24 cellular contexts compared by ENCODE assay signal in the genomic region with DNA sequence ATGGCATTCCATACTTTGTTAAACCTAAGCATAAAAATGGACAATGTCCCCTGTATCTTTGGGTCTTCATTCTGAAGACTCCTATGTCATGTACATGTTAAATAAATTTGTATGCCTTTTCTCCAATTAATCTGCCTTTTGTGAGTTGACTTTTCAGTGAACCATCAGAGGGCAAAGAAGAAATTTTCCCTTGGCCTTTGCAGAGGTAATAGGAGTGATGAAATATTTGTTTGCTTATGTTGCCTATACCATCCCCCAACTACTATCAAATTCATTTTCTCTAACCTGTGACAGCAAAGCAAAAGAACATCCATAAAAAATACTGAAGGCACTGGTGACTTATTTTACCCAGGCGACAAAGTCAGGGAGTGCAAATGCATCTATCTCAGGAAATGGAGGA. TPM values are rescaled to one million over a fixed set of nuclear protein-coding genes. Genes with fewer than 3 reads are reported as not detected.
DNase-seq lines count a peak whose midpoint lies in the region; ATAC-seq and TF ChIP-seq lines count a peak whose summit lies in the region.
"Had no signal": no experiment of that assay in that cellular context is flagged by ENCODE, and none has a peak within 500 bp of the region (broad histone marks: within the 10 kb centered on the region; RNA-seq: fewer than 3 reads in every experiment).

No MANE protein-coding gene starts in this region.

- peaks cover 8% of the 10 kb centered on the region for H3K4me1 Mint-ChIP-seq in activated CD4-positive, alpha-beta memory T cell treated with anti-CD3 and anti-CD28 coated beads for 36 hours (ENCODE audit: low read depth)
- H3K4me1 Mint-ChIP-seq in activated CD4-positive, alpha-beta memory T cell treated with anti-CD3 and anti-CD28 coated beads, Interleukin-2, amount 10 ng/mL, durations not matched to agents 7 days and 5 days, result no peaks in the 10 kb centered on the region

- BruUV-seq in OCI-LY7 (replicated peaks; lab: Mats Ljungman, UMichigan), result TSS peak; percentile 55

- no peaks in the 10 kb centered on the region for H3K9me2 ChIP-seq in OCI-LY7 (ENCODE audit: insufficient read depth, low read length)

- 46% methylated on average over 1 of the region's 1 CpG for WGBS in liver

- intact Hi-C loops in activated CD4-positive, alpha-beta memory T cell treated with anti-CD3 and anti-CD28 coated beads for 36 hours (cut with micrococcal nuclease), result no loop called here
- intact Hi-C loops in OCI-LY7 (cut with micrococcal nuclease; ENCODE audit: unreplicated experiment), result no loop called here

- no peak overlapping the region for H3K4me3 Mint-ChIP-seq in activated CD4-positive, alpha-beta memory T cell treated with anti-CD3 and anti-CD28 coated beads for 36 hours
- no peak overlapping the region for H3K4me3 Mint-ChIP-seq in activated CD4-positive, alpha-beta memory T cell treated with anti-CD3 and anti-CD28 coated beads, Interleukin-2, amount 10 ng/mL, durations not matched to agents 7 days and 5 days
- H3K4me3 Mint-ChIP-seq: CD4-positive, alpha-beta memory T cell had no signal

- CTCF ChIA-PET in activated CD4-positive, alpha-beta memory T cell treated with anti-CD3 and anti-CD28 coated beads for 36 hours (lab: Charles Lee), result no interaction called here
- CTCF ChIA-PET in activated CD4-positive, alpha-beta memory T cell treated with anti-CD3 and anti-CD28 coated beads, Interleukin-2, amount 10 ng/mL, durations not matched to agents 7 days and 5 days (lab: Charles Lee), result interaction anchor here (0.6 kb wide), 1 partner anchor 9 kb away, joined by 3 read pairs; no protein-coding TSS in a partner anchor
- CTCF ChIA-PET in OCI-LY7 (lab: Charles Lee; ENCODE audit: unreplicated experiment), result no interaction called here

- H3K79me2 ChIP-seq in OCI-LY7 (ENCODE audit: insufficient read depth, low read depth, low read length), result no peaks in the 10 kb centered on the region

- no peaks in the 10 kb centered on the region; a peak in 1 of 22 replicates for H4K20me1 ChIP-seq in BLaER1 treated with 17β-estradiol and CSF1 and Interleukin-3, amounts not matched to agents 10 nM and 100 nM
- H4K20me1 ChIP-seq in OCI-LY7 (ENCODE audit: insufficient read depth, low read length), result no peaks in the 10 kb centered on the region

- ATAC-seq in HG02571 (IDR thresholded peaks at IDR 0.05; ENCODE audit: unreplicated experiment) (no peak), HG03439 (IDR thresholded peaks at IDR 0.05; ENCODE audit: unreplicated experiment) (no peak)
- ATAC-seq: HCT116 had no signal

- DNase-seq in activated CD4-positive, alpha-beta memory T cell treated with anti-CD3 and anti-CD28 coated beads for 36 hours, result no peak
- no peak for DNase-seq in activated CD4-positive, alpha-beta memory T cell treated with anti-CD3 and anti-CD28 coated beads, Interleukin-2, amount 10 ng/mL, durations not matched to agents 7 days and 5 days
- no peak for DNase-seq in OCI-LY7 (ENCODE audit: low spot score)
- DNase-seq in putamen (ENCODE audit: low spot score), result no peak
- DNase-seq: Caco-2; CD4-positive, alpha-beta memory T cell; GF-D8; NCI-H1048; NCI-H1694; NCI-H2227 treated with DMSO at 0.1 percent for 48 hours; NCI-H524; Peyer's patch; SHP77 treated with DMSO at 0.1 percent for 48 hours; SW 1271 had no signal

- peaks cover 12 to 25% (median 17%) of the 10 kb centered on the region in 10 experiments; a peak in 18 of 20 replicates for H3K4me1 ChIP-seq in BLaER1 treated with 17β-estradiol and CSF1 and Interleukin-3, amounts not matched to agents 10 nM and 100 nM
- H3K4me1 ChIP-seq in OCI-LY7 (ENCODE audit: insufficient read depth, low read length, poor library complexity, severe bottlenecking) (no peaks in the 10 kb centered on the region), liver (ENCODE audit: control insufficient read depth in 4 of 4, insufficient read depth in 4 of 4, low read length in 3 of 4) (peaks cover 11 to 43% (median 30%) of the 10 kb centered on the region in 4 donors)

- peak overlapping the region; percentile 20 for H3K27ac Mint-ChIP-seq in activated CD4-positive, alpha-beta memory T cell treated with anti-CD3 and anti-CD28 coated beads for 36 hours
- no peak overlapping the region for H3K27ac Mint-ChIP-seq in activated CD4-positive, alpha-beta memory T cell treated with anti-CD3 and anti-CD28 coated beads, Interleukin-2, amount 10 ng/mL, durations not matched to agents 7 days and 5 days

- H3K4me2 ChIP-seq in BLaER1 treated with 17β-estradiol and CSF1 and Interleukin-3, amounts not matched to agents 10 nM and 100 nM, result peak overlapping the region in 6 of 11 experiments; percentile 8 to 46 (median 34); a peak in 7 of 22 replicates
- H3K4me2 ChIP-seq in OCI-LY7 (ENCODE audit: low read length), result no peak overlapping the region

- H3K9ac ChIP-seq in BLaER1 treated with 17β-estradiol and CSF1 and Interleukin-3, amounts not matched to agents 10 nM and 100 nM, result no peak overlapping the region
- H3K9ac ChIP-seq in liver (ENCODE audit: low read depth in 1 of 2, low read length in 2 of 2), result no peak overlapping the region

- POLR2A ChIA-PET in activated CD4-positive, alpha-beta memory T cell treated with anti-CD3 and anti-CD28 coated beads for 36 hours (lab: Charles Lee), result no interaction called here
- POLR2A ChIA-PET in activated CD4-positive, alpha-beta memory T cell treated with anti-CD3 and anti-CD28 coated beads, Interleukin-2, amount 10 ng/mL, durations not matched to agents 7 days and 5 days (lab: Charles Lee), result interaction anchor here (1.7 kb wide), 1 partner anchor 17 kb away, joined by 6 read pairs; no protein-coding TSS in a partner anchor
- POLR2A ChIA-PET in OCI-LY7 (lab: Charles Lee), result no interaction called here

- no peaks in the 10 kb centered on the region for H3K27me3 ChIP-seq in BLaER1 treated with 17β-estradiol and CSF1 and Interleukin-3, amounts not matched to agents 10 nM and 100 nM
- no peaks in the 10 kb centered on the region for H3K27me3 ChIP-seq in liver (ENCODE audit: control insufficient read depth in 4 of 4, insufficient read depth in 4 of 4, low read length in 3 of 4)
- H3K27me3 ChIP-seq: Peyer's patch had no signal

- H3K9me3 ChIP-seq in BLaER1 treated with 17β-estradiol and CSF1 and Interleukin-3, amounts not matched to agents 10 nM and 100 nM (replicated peaks in 1 of 11), result no peaks in the 10 kb centered on the region
- H3K9me3 ChIP-seq in OCI-LY7 (ENCODE audit: low read length), result no peaks in the 10 kb centered on the region
- H3K9me3 ChIP-seq in liver (ENCODE audit: control insufficient read depth in 4 of 4, low read length in 3 of 4), result no peaks in the 10 kb centered on the region
- H3K9me3 ChIP-seq: Caco-2, Peyer's patch had no signal

- no peaks in the 10 kb centered on the region for H3K27me3 Mint-ChIP-seq in activated CD4-positive, alpha-beta memory T cell treated with anti-CD3 and anti-CD28 coated beads for 36 hours
- H3K27me3 Mint-ChIP-seq in activated CD4-positive, alpha-beta memory T cell treated with anti-CD3 and anti-CD28 coated beads, Interleukin-2, amount 10 ng/mL, durations not matched to agents 7 days and 5 days, result no peaks in the 10 kb centered on the region
- H3K27me3 Mint-ChIP-seq: CD4-positive, alpha-beta memory T cell had no signal

- H3K36me3 Mint-ChIP-seq in activated CD4-positive, alpha-beta memory T cell treated with anti-CD3 and anti-CD28 coated beads for 36 hours, result peaks cover 42% of the 10 kb centered on the region
- peaks cover 43% of the 10 kb centered on the region for H3K36me3 Mint-ChIP-seq in activated CD4-positive, alpha-beta memory T cell treated with anti-CD3 and anti-CD28 coated beads, Interleukin-2, amount 10 ng/mL, durations not matched to agents 7 days and 5 days (ENCODE audit: low read depth)

- TF ChIP-seq CTCF in OCI-LY7 (conservative IDR thresholded peaks at IDR 0.05; ENCODE audit: low read length) (no peak), liver (IDR thresholded peaks at IDR 0.05; ENCODE audit: low read depth, low read length, missing input control) (no peak)

- TF ChIP-seq RAD21 in liver (IDR thresholded peaks at IDR 0.05), result peak; percentile 30 to 41

- no peak overlapping the region for H3K27ac ChIP-seq in BLaER1 treated with 17β-estradiol and CSF1 and Interleukin-3, amounts not matched to agents 10 nM and 100 nM
- H3K27ac ChIP-seq in OCI-LY7 (ENCODE audit: low read depth, low read length, poor library complexity, severe bottlenecking) (no peak overlapping the region), liver (ENCODE audit: low read depth in 1 of 2, low read length in 2 of 2) (no peak overlapping the region)
- H3K27ac ChIP-seq: HL-60, SK-N-MC had no signal

- no peak overlapping the region for H3K4me3 ChIP-seq in BLaER1 treated with 17β-estradiol and CSF1 and Interleukin-3, amounts not matched to agents 10 nM and 100 nM
- H3K4me3 ChIP-seq in OCI-LY7 (ENCODE audit: low read depth, low read length, poor library complexity, severe bottlenecking) (no peak overlapping the region), liver (ENCODE audit: low read depth in 1 of 3, low read length in 3 of 3) (no peak overlapping the region)
- H3K4me3 ChIP-seq: Peyer's patch, SK-N-MC had no signal

- no peaks in the 10 kb centered on the region for H3K9me3 Mint-ChIP-seq in activated CD4-positive, alpha-beta memory T cell treated with anti-CD3 and anti-CD28 coated beads for 36 hours
- H3K9me3 Mint-ChIP-seq in activated CD4-positive, alpha-beta memory T cell treated with anti-CD3 and anti-CD28 coated beads, Interleukin-2, amount 10 ng/mL, durations not matched to agents 7 days and 5 days, result no peaks in the 10 kb centered on the region
- H3K9me3 Mint-ChIP-seq: CD4-positive, alpha-beta memory T cell had no signal

- peaks cover 82 to 100% (median 95%) of the 10 kb centered on the region in 11 experiments for H3K36me3 ChIP-seq in BLaER1 treated with 17β-estradiol and CSF1 and Interleukin-3, amounts not matched to agents 10 nM and 100 nM
- H3K36me3 ChIP-seq in OCI-LY7 (ENCODE audit: insufficient read depth, low read length) (peaks cover 14% of the 10 kb centered on the region), liver (ENCODE audit: control insufficient read depth in 4 of 4, insufficient read depth in 3 of 4, low read depth in 1 of 4, low read length in 3 of 4) (peaks cover 0 to 8% (median 2%) of the 10 kb centered on the region in 4 donors)

- no peak overlapping the region for H2AFZ ChIP-seq in OCI-LY7 (ENCODE audit: low read length)

RNA-seq across cellular contexts. Expression of gene NAAA, which starts 18.2 kb away (rescaled TPM):
- 10 to 100 TPM; 31.7 to 32.2 TPM for total RNA-seq in activated CD4-positive, alpha-beta memory T cell treated with anti-CD3 and anti-CD28 coated beads for 36 hours
- total RNA-seq in activated CD4-positive, alpha-beta memory T cell treated with anti-CD3 and anti-CD28 coated beads, Interleukin-2, amount 10 ng/mL, durations not matched to agents 7 days and 5 days, result 10 to 100 TPM; 38.7 to 39.3 TPM
- total RNA-seq in OCI-LY7 (2014; rRNA removed; shearing (Covaris generic)), result 21.5 and 29.9 TPM in 2 replicates
- 15.3 and 19.3 TPM in 2 replicates for total RNA-seq in OCI-LY7 (2022)
- total RNA-seq in liver, result 100 to 1,000 TPM in 1 of 2 donors, 10 to 100 TPM in 1; 49.4 to 122 TPM
- 10 to 100 TPM; 42.2 to 65.1 TPM for polyA plus RNA-seq in liver

RNA-seq across cellular contexts. Expression of gene PPEF2, which starts 20.3 kb away (rescaled TPM):
- total RNA-seq in activated CD4-positive, alpha-beta memory T cell treated with anti-CD3 and anti-CD28 coated beads for 36 hours, result under 1 TPM in 1 of 2 experiments, not detected in 1; 0.40 TPM
- under 1 TPM in 1 of 2 experiments, not detected in 1; 0.15 TPM for total RNA-seq in activated CD4-positive, alpha-beta memory T cell treated with anti-CD3 and anti-CD28 coated beads, Interleukin-2, amount 10 ng/mL, durations not matched to agents 7 days and 5 days
- total RNA-seq in OCI-LY7 (2014; rRNA removed; shearing (Covaris generic)), result not detected in 2 replicates
- total RNA-seq in OCI-LY7 (2022) (0.42 TPM in 1 of 2 replicates, not detected in the other), liver (under 1 TPM in 1 of 2 donors, not detected in 1; 0.17 TPM)
- polyA plus RNA-seq in liver, result not detected
- total RNA-seq: A172, Caco-2, H4 had no signal
- polyA plus RNA-seq: BJ; CD4-positive, alpha-beta memory T cell had no signal
